1 cellular context compared by ENCODE assay signal in the genomic region with DNA sequence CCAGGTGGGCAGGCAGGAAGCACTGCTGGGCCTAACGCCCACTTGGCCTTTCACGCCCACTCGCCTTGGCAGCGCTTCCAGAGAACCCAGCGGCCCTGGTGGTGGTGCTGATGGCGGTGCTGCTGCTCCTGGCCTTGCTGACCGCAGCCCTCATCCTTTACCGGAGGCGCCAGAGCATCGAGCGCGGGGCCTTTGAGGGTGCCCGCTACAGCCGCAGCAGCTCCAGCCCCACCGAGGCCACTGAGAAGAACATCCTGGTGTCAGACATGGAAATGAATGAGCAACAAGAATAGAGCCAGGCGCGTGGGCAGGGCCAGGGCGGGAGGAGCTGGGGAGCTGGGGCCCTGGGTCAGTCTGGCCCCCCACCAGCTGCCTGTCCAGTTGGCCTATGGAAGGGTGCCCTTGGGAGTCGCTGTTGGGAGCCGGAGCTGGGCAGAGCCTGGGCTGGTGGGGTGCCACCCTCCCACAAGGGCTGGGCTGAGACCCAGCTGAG.
TF ChIP-seq lines count a peak whose summit lies in the region.

No MANE protein-coding gene starts in this region.

TF ChIP-seq in K562, 482 proteins besides CTCF, POLR2A, EP300 and RAD21:
- TF ChIP-seq LARP7 (IDR thresholded peaks at IDR 0.05) (no peak), MAX (CRISPR knock-in tag; IDR thresholded peaks at IDR 0.05) (no peak), EGR1 (conservative IDR thresholded peaks at IDR 0.05) (0 out of 2 replicates have a peak, but pooled peaks have one; percentile 43), EWSR1 (IDR thresholded peaks at IDR 0.05; ENCODE audit: borderline replicate concordance, low read depth, partially characterized antibody) (no peak), ZFX (CRISPR knock-in tag; IDR thresholded peaks at IDR 0.05) (no peak), SNIP1 (IDR thresholded peaks at IDR 0.05; ENCODE audit: low read depth) (no peak), HNRNPL (IDR thresholded peaks at IDR 0.05; ENCODE audit: low read depth, low read length) (0 out of 2 replicates have a peak, but pooled peaks have one; percentile 19), HNRNPUL1 (IDR thresholded peaks at IDR 0.05; ENCODE audit: low read length) (no peak), MCM7 (IDR thresholded peaks at IDR 0.05) (no peak), ZBTB33 (CRISPR knock-in tag; IDR thresholded peaks at IDR 0.05) (peak; percentile 74), ZNF75A (CRISPR knock-in tag; IDR thresholded peaks at IDR 0.05) (no peak), POLR2G (IDR thresholded peaks at IDR 0.05; ENCODE audit: low read depth, low read length) (peak; percentile 39; the same call in 1 of the 2 replicates)
